6 cellular contexts compared by ENCODE assay signal in genomic region chr6:65935412-65935811, GRCh38.
"Had no signal": no experiment of that assay in that cellular context is flagged by ENCODE, and none has a peak within 500 bp of the region (broad histone marks: within the 10 kb centered on the region; RNA-seq: fewer than 3 reads in every experiment).

No MANE protein-coding gene starts in this region.

- DNase-seq: KBM-7, KG1 had no signal

- H3K27ac Mint-ChIP-seq: IgD-negative memory B cell had no signal

- H3K27ac ChIP-seq: HL-60 had no signal

- H3K4me1 Mint-ChIP-seq: IgD-negative memory B cell had no signal

- FAIRE-seq: HTR-8/SVneo, K562 had no signal

- H3K4me3 Mint-ChIP-seq: IgD-negative memory B cell had no signal

- H3K27me3 Mint-ChIP-seq: IgD-negative memory B cell had no signal

- H3K4me3 ChIP-seq: K562 had no signal

- ATAC-seq: K562 had no signal

- H3K36me3 Mint-ChIP-seq: IgD-negative memory B cell had no signal
